1 cellular context compared by ENCODE assay signal in the genomic region with DNA sequence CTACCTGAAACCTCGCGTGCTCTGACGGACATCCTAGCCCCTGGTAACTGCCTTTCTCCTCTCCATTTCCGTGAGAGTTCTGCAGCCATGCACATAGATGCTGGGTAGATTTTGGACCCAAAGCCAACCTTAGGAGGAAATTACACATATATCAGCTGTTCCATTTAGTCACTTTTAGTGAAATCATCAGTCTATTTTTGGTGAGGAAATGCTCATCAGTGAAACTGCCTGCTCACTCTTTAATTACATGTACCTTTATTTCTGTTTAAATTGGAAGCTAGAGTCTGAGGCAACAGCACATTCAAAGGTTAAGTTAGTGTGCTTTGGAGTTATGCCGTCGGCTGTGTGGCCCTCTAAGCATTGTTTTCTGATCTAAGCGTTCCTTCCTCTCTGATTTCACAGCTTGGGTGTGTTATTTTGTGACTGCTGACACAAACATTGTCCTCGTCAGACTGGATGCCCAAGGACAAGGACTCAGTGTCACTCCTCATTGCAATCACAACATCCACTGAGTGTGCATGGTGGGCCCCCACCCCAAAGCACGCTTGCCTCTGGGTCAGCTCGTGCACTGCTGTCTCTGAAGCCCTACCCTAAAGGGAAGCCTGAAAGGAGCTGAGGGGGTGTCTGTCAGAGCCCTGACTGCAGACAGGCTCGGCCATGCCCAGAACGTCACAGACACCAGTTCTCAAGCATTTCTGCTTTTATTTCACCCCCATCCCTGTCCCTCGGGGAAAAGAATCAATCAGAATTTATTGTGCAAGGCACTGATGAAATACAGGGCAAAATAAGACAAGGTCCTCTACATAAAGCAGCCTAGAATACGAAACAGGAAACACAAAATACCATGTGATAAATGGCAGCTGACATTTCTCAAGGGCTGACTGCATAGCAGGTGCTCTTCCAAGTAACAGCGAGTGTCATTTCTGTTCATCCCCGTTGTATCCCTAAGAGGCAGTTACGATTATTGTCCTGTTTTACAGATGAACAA.
TF ChIP-seq lines count a peak whose summit lies in the region.

No MANE protein-coding gene starts in this region.

TF ChIP-seq in SK-N-SH treated with all-trans-retinoic acid at 6 μM for 48 hours, 23 proteins besides CTCF, POLR2A, EP300 and RAD21 (continued from another document):
- TF ChIP-seq ARNTL (CRISPR knock-in tag; IDR thresholded peaks at IDR 0.05; ENCODE audit: borderline replicate concordance, low read depth) (no peak), GLIS3 (CRISPR knock-in tag; IDR thresholded peaks at IDR 0.05) (no peak), SNAI2 (CRISPR knock-in tag; IDR thresholded peaks at IDR 0.05) (no peak), ZNF565 (CRISPR knock-in tag; conservative IDR thresholded peaks at IDR 0.05; ENCODE audit: low read depth) (no peak), RARB (CRISPR knock-in tag; IDR thresholded peaks at IDR 0.05) (no peak), OSR1 (CRISPR knock-in tag; IDR thresholded peaks at IDR 0.05) (no peak), CSDC2 (CRISPR knock-in tag; IDR thresholded peaks at IDR 0.05) (no peak), ZNF70 (CRISPR knock-in tag; IDR thresholded peaks at IDR 0.05) (no peak), ESRRG (CRISPR knock-in tag; IDR thresholded peaks at IDR 0.05) (no peak), ZC3H10 (CRISPR knock-in tag; IDR thresholded peaks at IDR 0.05) (no peak), TCF4 (CRISPR knock-in tag; IDR thresholded peaks at IDR 0.05; ENCODE audit: borderline replicate concordance) (no peak), PPARA (CRISPR knock-in tag; IDR thresholded peaks at IDR 0.05; ENCODE audit: borderline replicate concordance) (no peak)
- TF ChIP-seq, protein P1, sequence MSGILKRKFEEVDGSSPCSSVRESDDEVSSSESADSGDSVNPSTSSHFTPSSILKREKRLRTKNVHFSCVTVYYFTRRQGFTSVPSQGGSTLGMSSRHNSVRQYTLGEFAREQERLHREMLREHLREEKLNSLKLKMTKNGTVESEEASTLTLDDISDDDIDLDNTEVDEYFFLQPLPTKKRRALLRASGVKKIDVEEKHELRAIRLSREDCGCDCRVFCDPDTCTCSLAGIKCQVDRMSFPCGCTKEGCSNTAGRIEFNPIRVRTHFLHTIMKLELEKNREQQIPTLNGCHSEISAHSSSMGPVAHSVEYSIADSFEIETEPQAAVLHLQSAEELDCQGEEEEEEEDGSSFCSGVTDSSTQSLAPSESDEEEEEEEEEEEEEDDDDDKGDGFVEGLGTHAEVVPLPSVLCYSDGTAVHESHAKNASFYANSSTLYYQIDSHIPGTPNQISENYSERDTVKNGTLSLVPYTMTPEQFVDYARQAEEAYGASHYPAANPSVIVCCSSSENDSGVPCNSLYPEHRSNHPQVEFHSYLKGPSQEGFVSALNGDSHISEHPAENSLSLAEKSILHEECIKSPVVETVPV (CRISPR knock-in tag; IDR thresholded peaks at IDR 0.05), result no peak
- TF ChIP-seq, protein P2, sequence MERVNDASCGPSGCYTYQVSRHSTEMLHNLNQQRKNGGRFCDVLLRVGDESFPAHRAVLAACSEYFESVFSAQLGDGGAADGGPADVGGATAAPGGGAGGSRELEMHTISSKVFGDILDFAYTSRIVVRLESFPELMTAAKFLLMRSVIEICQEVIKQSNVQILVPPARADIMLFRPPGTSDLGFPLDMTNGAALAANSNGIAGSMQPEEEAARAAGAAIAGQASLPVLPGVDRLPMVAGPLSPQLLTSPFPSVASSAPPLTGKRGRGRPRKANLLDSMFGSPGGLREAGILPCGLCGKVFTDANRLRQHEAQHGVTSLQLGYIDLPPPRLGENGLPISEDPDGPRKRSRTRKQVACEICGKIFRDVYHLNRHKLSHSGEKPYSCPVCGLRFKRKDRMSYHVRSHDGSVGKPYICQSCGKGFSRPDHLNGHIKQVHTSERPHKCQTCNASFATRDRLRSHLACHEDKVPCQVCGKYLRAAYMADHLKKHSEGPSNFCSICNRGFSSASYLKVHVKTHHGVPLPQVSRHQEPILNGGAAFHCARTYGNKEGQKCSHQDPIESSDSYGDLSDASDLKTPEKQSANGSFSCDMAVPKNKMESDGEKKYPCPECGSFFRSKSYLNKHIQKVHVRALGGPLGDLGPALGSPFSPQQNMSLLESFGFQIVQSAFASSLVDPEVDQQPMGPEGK (CRISPR knock-in tag; IDR thresholded peaks at IDR 0.05; ENCODE audit: borderline replicate concordance), result no peak
